ENCODE assay signal across 7 cellular contexts in the genomic region with DNA sequence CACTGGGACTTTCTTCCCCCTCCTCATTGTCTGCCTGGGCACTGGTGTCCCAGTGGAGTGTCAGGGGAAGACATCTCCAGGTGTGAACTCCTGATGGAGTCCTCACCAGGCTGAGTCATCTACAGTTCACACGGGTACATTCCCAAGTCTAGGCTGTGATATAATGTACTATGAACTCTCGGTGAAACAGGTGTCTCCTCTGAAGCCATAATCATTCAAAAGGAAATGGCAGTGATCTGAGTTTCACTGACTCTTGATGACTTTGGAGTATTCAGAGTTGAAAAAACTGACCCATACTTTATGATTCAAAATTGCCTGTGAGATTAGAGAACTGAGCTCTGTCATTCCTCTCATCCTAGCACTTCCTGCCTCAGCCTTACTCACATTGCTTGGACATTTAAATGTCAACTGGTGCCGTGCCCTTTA. TPM values are rescaled to one million over a fixed set of nuclear protein-coding genes. Genes with fewer than 3 reads are reported as not detected.
DNase-seq lines count a peak whose midpoint lies in the region; ATAC-seq and FAIRE-seq lines count a peak whose summit lies in the region.

No MANE protein-coding gene starts in this region.

- peaks cover 16% of the 10 kb centered on the region for H3K4me1 Mint-ChIP-seq in activated CD4-positive, alpha-beta T cell treated with anti-CD3 and anti-CD28 coated beads, Interleukin-2, amount 10 ng/mL, durations not matched to agents 7 days and 5 days

- no peaks in the 10 kb centered on the region for H3K9me3 Mint-ChIP-seq in activated CD4-positive, alpha-beta T cell treated with anti-CD3 and anti-CD28 coated beads, Interleukin-2, amount 10 ng/mL, durations not matched to agents 7 days and 5 days

- H3K4me3 ChIP-seq in SJCRH30 = no peak overlapping the region
- no peak overlapping the region for H3K4me3 ChIP-seq in small intestine (ENCODE audit: low read depth in 1 of 2, low read length in 2 of 2)

- peak overlapping the region; percentile 94 for H3K27ac ChIP-seq in SJCRH30
- H3K27ac ChIP-seq in small intestine (ENCODE audit: low read depth in 1 of 2, low read length in 1 of 2) = peak overlapping the region; percentile 37 to 62

- H3K27me3 Mint-ChIP-seq in activated CD4-positive, alpha-beta T cell treated with anti-CD3 and anti-CD28 coated beads, Interleukin-2, amount 10 ng/mL, durations not matched to agents 7 days and 5 days = peaks cover 21% of the 10 kb centered on the region

- CTCF ChIA-PET in activated CD4-positive, alpha-beta T cell treated with anti-CD3 and anti-CD28 coated beads, Interleukin-2, amount 10 ng/mL, durations not matched to agents 7 days and 5 days (lab: Charles Lee) = interaction anchor here (1.5 kb wide), 1 partner anchor 23 kb away, joined by 3 read pairs; no protein-coding TSS in a partner anchor

- no peak overlapping the region for H3K27ac Mint-ChIP-seq in activated CD4-positive, alpha-beta T cell treated with anti-CD3 and anti-CD28 coated beads, Interleukin-2, amount 10 ng/mL, durations not matched to agents 7 days and 5 days

- H3K36me3 ChIP-seq in SJCRH30 (no peaks in the 10 kb centered on the region), small intestine (ENCODE audit: control insufficient read depth in 2 of 2, insufficient read depth in 2 of 2, low read length in 2 of 2) (no peaks in the 10 kb centered on the region)

- ATAC-seq in HG02938 (IDR thresholded peaks at IDR 0.05; ENCODE audit: unreplicated experiment) = peak; percentile 41

- peaks cover 54% of the 10 kb centered on the region for H3K4me1 ChIP-seq in SJCRH30
- H3K4me1 ChIP-seq in small intestine (ENCODE audit: control insufficient read depth in 2 of 2, insufficient read depth in 1 of 2, low read depth in 1 of 2, low read length in 1 of 2) = peaks cover 0 to 2% of the 10 kb centered on the region in 2 donors

- no peak overlapping the region for H3K4me3 Mint-ChIP-seq in activated CD4-positive, alpha-beta T cell treated with anti-CD3 and anti-CD28 coated beads, Interleukin-2, amount 10 ng/mL, durations not matched to agents 7 days and 5 days

- WGBS in small intestine, 3 donors = 6 to 31% (median 22%) methylated on average over 3 of the region's 3 CpGs

- H3K9me3 ChIP-seq in SJCRH30 (replicated peaks) = no peaks in the 10 kb centered on the region
- H3K9me3 ChIP-seq in small intestine (ENCODE audit: control insufficient read depth, low read depth) = no peaks in the 10 kb centered on the region

- DNase-seq in GM19239 (ENCODE audit: insufficient read length, low spot score) (no peak), SJCRH30 (peak; percentile 26 to 54), small intestine (peak; percentile 94), NCI-H1105 (lab: John Stamatoyannopoulos, UW) (no peak), AG20443 (ENCODE audit: low spot score) (no peak)
- no peak for DNase-seq in activated CD4-positive, alpha-beta T cell treated with anti-CD3 and anti-CD28 coated beads, Interleukin-2, amount 10 ng/mL, durations not matched to agents 7 days and 5 days

- no peaks in the 10 kb centered on the region for H3K36me3 Mint-ChIP-seq in activated CD4-positive, alpha-beta T cell treated with anti-CD3 and anti-CD28 coated beads, Interleukin-2, amount 10 ng/mL, durations not matched to agents 7 days and 5 days (ENCODE audit: low read depth)

- H3K27me3 ChIP-seq in SJCRH30 (no peaks in the 10 kb centered on the region), small intestine (ENCODE audit: control insufficient read depth in 2 of 2, insufficient read depth in 2 of 2, low read length in 2 of 2) (no peaks in the 10 kb centered on the region)

- FAIRE-seq in GM19239 (lab: Jason Lieb, UNC) (peak; percentile 55), small intestine (lab: Jason Lieb, UNC) (no peak)

- POLR2A ChIA-PET in activated CD4-positive, alpha-beta T cell treated with anti-CD3 and anti-CD28 coated beads, Interleukin-2, amount 10 ng/mL, durations not matched to agents 7 days and 5 days (lab: Charles Lee) = interaction anchor here (0.7 kb wide), 1 partner anchor 1200 kb away, joined by 3 read pairs; no protein-coding TSS in a partner anchor

RNA-seq across cellular contexts. Expression of gene LAMC2, which starts 9.1 kb away (rescaled TPM):
- 0.05 and 0.08 TPM in 2 replicates for total RNA-seq in SJCRH30 (2014; rRNA removed; shearing (Covaris generic))
- 1 to 10 TPM; 2.4 to 7.7 (median 4.7) TPM for polyA plus RNA-seq in small intestine
- total RNA-seq in activated CD4-positive, alpha-beta T cell treated with anti-CD3 and anti-CD28 coated beads, Interleukin-2, amount 10 ng/mL, durations not matched to agents 7 days and 5 days = under 1 TPM; 0.04 to 0.05 TPM

Comparison
In these comparisons a context has a peak if more than half of its experiments do, and no peak if none do; other contexts are left out.
1. DNase-seq: peak in SJCRH30 (2 of 2) and small intestine (single experiment); none in GM19239 (single experiment), NCI-H1105 (single experiment), AG20443 (single experiment) and activated CD4-positive, alpha-beta T cell treated with anti-CD3 and anti-CD28 coated beads, Interleukin-2, amount 10 ng/mL, durations not matched to agents 7 days and 5 days (single experiment).